20 cellular contexts compared by ENCODE assay signal in the genomic region with DNA sequence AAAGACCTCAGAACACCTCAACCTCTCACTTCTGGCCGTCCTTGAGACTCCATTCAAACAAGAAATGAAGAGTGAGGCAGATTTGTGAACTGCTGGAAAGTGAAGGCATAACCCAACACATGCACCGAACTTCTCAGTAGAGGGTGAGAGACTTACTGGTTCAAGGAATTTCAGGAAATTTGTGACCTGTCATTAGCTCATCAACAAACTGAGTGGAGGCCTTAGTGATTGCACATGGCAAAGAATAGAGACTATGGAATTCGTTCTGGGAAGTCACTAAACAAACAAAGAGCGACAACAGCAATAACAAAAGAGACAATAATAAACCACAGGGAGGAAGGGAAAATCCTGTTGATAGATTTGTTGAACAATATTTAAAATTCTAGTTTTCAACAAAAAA.
DNase-seq lines count a peak whose midpoint lies in the region; ATAC-seq, FAIRE-seq and TF ChIP-seq lines count a peak whose summit lies in the region.
"Had no signal": no experiment of that assay in that cellular context is flagged by ENCODE, and none has a peak within 500 bp of the region (broad histone marks: within the 10 kb centered on the region; RNA-seq: fewer than 3 reads in every experiment).

No MANE protein-coding gene starts in this region.

- no peak overlapping the region for H3K4ac ChIP-seq in H9 (ENCODE audit: low read depth, low read length)
- no peak overlapping the region for H3K4ac ChIP-seq in neuronal stem cell (ENCODE audit: low read length)

- H2BK15ac ChIP-seq in H9 (ENCODE audit: low read depth, low read length): no peak overlapping the region
- H2BK15ac ChIP-seq in neuronal stem cell (ENCODE audit: low read length): no peak overlapping the region

- H3K23ac ChIP-seq in H9 (ENCODE audit: insufficient read length, low read depth, low read length) (no peak overlapping the region), neuronal stem cell (ENCODE audit: low read depth, low read length, poor library complexity) (no peak overlapping the region)

- H3K27me3 Mint-ChIP-seq in H9 (ENCODE audit: low read depth): no peaks in the 10 kb centered on the region

- no peak overlapping the region for H3K18ac ChIP-seq in H9 (ENCODE audit: insufficient read length, low read depth, low read length)
- H3K18ac ChIP-seq in neuronal stem cell (ENCODE audit: low read length): no peak overlapping the region

- no peaks in the 10 kb centered on the region for H4K20me1 ChIP-seq in H9 (ENCODE audit: control insufficient read depth, insufficient read depth, insufficient read length)
- H4K20me1 ChIP-seq in PC-3 (ENCODE audit: low read length): no peaks in the 10 kb centered on the region
- H4K20me1 ChIP-seq in endothelial cell of umbilical vein (replicated peaks; ENCODE audit: control insufficient read depth, extremely low read depth, insufficient read depth, low read length): no peaks in the 10 kb centered on the region
- H4K20me1 ChIP-seq: BLaER1 treated with 17β-estradiol and CSF1 and Interleukin-3, amounts not matched to agents 10 nM and 100 nM had no signal

- POLR2A ChIA-PET in PC-3 (lab: Charles Lee; ENCODE audit: unreplicated experiment): no interaction called here
- POLR2A ChIA-PET in endothelial cell of umbilical vein (lab: Charles Lee): interaction anchor here (0.8 kb wide), 2 partner anchors 24 to 69 kb away, joined by 3 read pairs; no protein-coding TSS in a partner anchor

- intact Hi-C loops in PC-3 (cut with micrococcal nuclease): loop anchor here (5.0 kb wide), 1 partner anchor 51 kb away; no protein-coding TSS in a partner anchor
- intact Hi-C loops in endothelial cell of umbilical vein (cut with micrococcal nuclease): no loop called here
- intact Hi-C loops in pancreas (cut with DNase I): no loop called here
- intact Hi-C loops in esophagus squamous epithelium (cut with DNase I): no loop called here

- H2AFZ ChIP-seq in H9 (ENCODE audit: low read length): no peak overlapping the region
- peak overlapping the region; percentile 26; the same call in 1 of the 2 replicates for H2AFZ ChIP-seq in PC-3 (ENCODE audit: low read length)
- H2AFZ ChIP-seq in endothelial cell of umbilical vein (ENCODE audit: low read depth, low read length): peak overlapping the region; percentile 70
- peak overlapping the region; percentile 1 for H2AFZ ChIP-seq in neuronal stem cell (ENCODE audit: low read length)

- no peak overlapping the region for H3K56ac ChIP-seq in H9 (ENCODE audit: insufficient read length, low read depth, low read length)

- dilution Hi-C loops in endothelial cell of umbilical vein (cut with MboI; ENCODE audit: extremely low pct_ligation_motif_present, low sequenced_read_pairs): no loop called here

- no peaks in the 10 kb centered on the region for H3K27me3 ChIP-seq in H9 (ENCODE audit: insufficient read depth, low read length)
- no peaks in the 10 kb centered on the region for H3K27me3 ChIP-seq in PC-3 (ENCODE audit: low read length)
- no peaks in the 10 kb centered on the region for H3K27me3 ChIP-seq in endothelial cell of umbilical vein (ENCODE audit: control insufficient read depth in 2 of 2, insufficient read depth in 2 of 2, low read length in 2 of 2)
- H3K27me3 ChIP-seq in neuronal stem cell (ENCODE audit: control insufficient read depth in 3 of 3, insufficient read depth in 3 of 3, low read depth in 1 of 3, low read length in 3 of 3): no peaks in the 10 kb centered on the region
- no peaks in the 10 kb centered on the region for H3K27me3 ChIP-seq in pancreas
- no peaks in the 10 kb centered on the region for H3K27me3 ChIP-seq in esophagus squamous epithelium
- H3K27me3 ChIP-seq: BLaER1 treated with 17β-estradiol and CSF1 and Interleukin-3, amounts not matched to agents 10 nM and 100 nM had no signal

- no peak overlapping the region for H3K4me3 Mint-ChIP-seq in H9
- H3K4me3 Mint-ChIP-seq: CD8-positive, alpha-beta T cell had no signal

- H3K27ac ChIP-seq in H9 (ENCODE audit: insufficient read length, low read depth, low read length) (no peak overlapping the region), PC-3 (ENCODE audit: low read length) (peak overlapping the region; percentile 29), endothelial cell of umbilical vein (ENCODE audit: insufficient read depth, low read depth, low read length) (peak overlapping the region; percentile 30), neuronal stem cell (replicated peaks; ENCODE audit: low read length) (no peak overlapping the region), pancreas (no peak overlapping the region), esophagus squamous epithelium (no peak overlapping the region)
- H3K27ac ChIP-seq: BLaER1 treated with 17β-estradiol and CSF1 and Interleukin-3, amounts not matched to agents 10 nM and 100 nM; SK-N-MC had no signal

- WGBS in H9 (ENCODE audit: extremely low coverage, insufficient read length, low lambda C conversion rate): no CpG with 5 or more reads among the region's 4 CpGs
- no CpG with 5 or more reads among the region's 4 CpGs for WGBS in neuronal stem cell (ENCODE audit: extremely low coverage in 2 of 2, insufficient read length in 2 of 2, insufficient replicate concordance in 1 of 2), 2 donors
- 65 to 71% methylated on average over 4 of the region's 4 CpGs for WGBS in pancreas, 2 donors
- 79 to 80% methylated on average over 4 of the region's 4 CpGs for WGBS in esophagus squamous epithelium, 2 donors

- H3K9me3 ChIP-seq in H9 (ENCODE audit: control insufficient read depth, low read depth, low read length) (no peaks in the 10 kb centered on the region), PC-3 (ENCODE audit: low read length) (no peaks in the 10 kb centered on the region), endothelial cell of umbilical vein (replicated peaks; ENCODE audit: control insufficient read depth, insufficient read depth, low read length) (no peaks in the 10 kb centered on the region), neuronal stem cell (replicated peaks in 1 of 2; ENCODE audit: control insufficient read depth in 2 of 2, insufficient read depth in 1 of 2, low read depth in 1 of 2, low read length in 2 of 2) (no peaks in the 10 kb centered on the region), pancreas (no peaks in the 10 kb centered on the region), esophagus squamous epithelium (no peaks in the 10 kb centered on the region)
- H3K9me3 ChIP-seq: BLaER1 treated with 17β-estradiol and CSF1 and Interleukin-3, amounts not matched to agents 10 nM and 100 nM had no signal

- H4K8ac ChIP-seq in H9 (replicated peaks; ENCODE audit: insufficient read length, low read depth, low read length) (no peak overlapping the region), neuronal stem cell (ENCODE audit: low read depth, low read length) (no peak overlapping the region)

- H2BK12ac ChIP-seq in H9 (ENCODE audit: insufficient read length, low read depth, low read length) (no peak overlapping the region), neuronal stem cell (ENCODE audit: low read length) (no peak overlapping the region)

- no peak overlapping the region for H3K4me2 ChIP-seq in H9 (ENCODE audit: insufficient read depth, insufficient read length, low read length)
- no peak overlapping the region for H3K4me2 ChIP-seq in PC-3 (ENCODE audit: low read length)
- H3K4me2 ChIP-seq in endothelial cell of umbilical vein (ENCODE audit: insufficient read depth, low read length): peak overlapping the region; percentile 13
- H3K4me2 ChIP-seq in neuronal stem cell (ENCODE audit: insufficient read depth, low read length, poor library complexity, severe bottlenecking): no peak overlapping the region
- H3K4me2 ChIP-seq: BLaER1 treated with 17β-estradiol and CSF1 and Interleukin-3, amounts not matched to agents 10 nM and 100 nM had no signal

- H3K9ac ChIP-seq in H9 (ENCODE audit: extremely low read depth, insufficient read length, low read length): no peak overlapping the region
- H3K9ac ChIP-seq in PC-3 (ENCODE audit: low read length): no peak overlapping the region
- no peak overlapping the region for H3K9ac ChIP-seq in endothelial cell of umbilical vein (replicated peaks; ENCODE audit: extremely low read depth, insufficient read depth, low read length)
- no peak overlapping the region for H3K9ac ChIP-seq in neuronal stem cell (ENCODE audit: low read depth, low read length, poor library complexity)
- H3K9ac ChIP-seq: BLaER1 treated with 17β-estradiol and CSF1 and Interleukin-3, amounts not matched to agents 10 nM and 100 nM had no signal

- H3K14ac ChIP-seq in H9 (ENCODE audit: insufficient read depth, low read length): peak overlapping the region; percentile 44; the same call in 1 of the 2 replicates
- H3K14ac ChIP-seq in neuronal stem cell (ENCODE audit: low read length): no peak overlapping the region

- CTCF ChIA-PET in PC-3 (lab: Charles Lee): no interaction called here
- CTCF ChIA-PET in endothelial cell of umbilical vein (lab: Charles Lee): interaction anchor here (1.0 kb wide), 2 partner anchors 15 to 204 kb away, joined by 3 read pairs; no protein-coding TSS in a partner anchor

- H3K36me3 Mint-ChIP-seq in H9 (ENCODE audit: insufficient read depth in 1 of 3, low read depth in 3 of 3): no peaks in the 10 kb centered on the region
- H3K36me3 Mint-ChIP-seq: CD8-positive, alpha-beta T cell had no signal

- H3K23me2 ChIP-seq in H9 (ENCODE audit: insufficient read length, low read depth, low read length, poor library complexity, severe bottlenecking): no peaks in the 10 kb centered on the region

- H2BK120ac ChIP-seq in H9 (ENCODE audit: low read depth, low read length, poor library complexity, severe bottlenecking) (no peak overlapping the region), neuronal stem cell (ENCODE audit: low read depth, low read length) (no peak overlapping the region)

- DNase-seq in H9 (no peak), PC-3 (peak; percentile 20), endothelial cell of umbilical vein (ENCODE audit: low read depth, low spot score) (peak; percentile 30), neuronal stem cell (ENCODE audit: low spot score) (no peak), pancreas (no peak), esophagus squamous epithelium (lab: John Stamatoyannopoulos, UW) (no peak)
- no peak for DNase-seq in stimulated activated CD4-positive, alpha-beta T cell treated with anti-CD3 and anti-CD28 coated beads, Interleukin-2, amount 100 ng/mL, for 24 hours
- DNase-seq: CD8-positive, alpha-beta T cell; DMS79 treated with DMSO at 0.1 percent for 48 hours; H7; MM.1S; NCI-H1092 treated with DMSO at 0.1 percent for 48 hours; NCI-H2081 treated with DMSO at 0.1 percent for 48 hours; NCI-H446 treated with DMSO at 0.1 percent for 48 hours; NCI-H69; NK-92 treated with Interleukin-12 subunit alpha and Interleukin-12 subunit beta, amount 100 ng/mL, for 24 hours; Right ventricle myocardium superior had no signal

- H3K36me3 ChIP-seq in PC-3 (ENCODE audit: low read depth, low read length) (no peaks in the 10 kb centered on the region), endothelial cell of umbilical vein (ENCODE audit: control insufficient read depth in 2 of 2, extremely low read depth in 1 of 2, insufficient read depth in 2 of 2, low read length in 2 of 2) (no peaks in the 10 kb centered on the region), neuronal stem cell (replicated peaks in 1 of 2; ENCODE audit: control insufficient read depth in 2 of 2, insufficient read depth in 2 of 2, low read length in 2 of 2) (no peaks in the 10 kb centered on the region), pancreas (no peaks in the 10 kb centered on the region), esophagus squamous epithelium (no peaks in the 10 kb centered on the region)
- H3K36me3 ChIP-seq: BLaER1 treated with 17β-estradiol and CSF1 and Interleukin-3, amounts not matched to agents 10 nM and 100 nM had no signal

- no peak overlapping the region for H4K5ac ChIP-seq in H9 (ENCODE audit: insufficient read length, low read depth, low read length)

- BruUV-seq in PC-3 (replicated peaks; lab: Mats Ljungman, UMichigan) (no TSS peak), endothelial cell of umbilical vein (replicated peaks; lab: Mats Ljungman, UMichigan) (no TSS peak)

- H3K4me1 Mint-ChIP-seq in H9: peaks cover 0 to 4% of the 10 kb centered on the region in 2 experiments; a peak in 2 of 4 replicates

- no peaks in the 10 kb centered on the region for H3K9me2 ChIP-seq in PC-3 (replicated peaks; ENCODE audit: low read length)

- TF ChIP-seq POLR2A in endothelial cell of umbilical vein (IDR thresholded peaks at IDR 0.05; ENCODE audit: low read depth, low read length) (no peak), esophagus squamous epithelium (IDR thresholded peaks at IDR 0.05) (no peak)

- H3T11ph ChIP-seq in H9 (ENCODE audit: low read length): no peak overlapping the region

- FAIRE-seq in endothelial cell of umbilical vein (lab: Jason Lieb, UNC): no peak
- FAIRE-seq in pancreas (lab: Jason Lieb, UNC): no peak
- FAIRE-seq: D721Med had no signal

- TF ChIP-seq CTCF in H9 (conservative IDR thresholded peaks at IDR 0.05) (no peak), PC-3 (conservative IDR thresholded peaks at IDR 0.05; ENCODE audit: low read depth, low read length) (no peak), endothelial cell of umbilical vein (IDR thresholded peaks at IDR 0.05; ENCODE audit: extremely low read depth in 1 of 2, insufficient read depth in 1 of 2, low read depth in 1 of 2, low read length in 2 of 2) (no peak), pancreas (IDR thresholded peaks at IDR 0.05) (no peak), esophagus squamous epithelium (IDR thresholded peaks at IDR 0.05) (no peak)

- H3K79me1 ChIP-seq in H9 (ENCODE audit: insufficient read depth, low read depth, low read length, poor library complexity, severe bottlenecking) (no peaks in the 10 kb centered on the region), neuronal stem cell (ENCODE audit: low read depth, low read length) (no peaks in the 10 kb centered on the region)

- H3F3A ChIP-seq in PC-3 (ENCODE audit: low read length, unreplicated experiment): peaks cover 3% of the 10 kb centered on the region

- H3K9me3 Mint-ChIP-seq in H9: no peaks in the 10 kb centered on the region
- H3K9me3 Mint-ChIP-seq: CD8-positive, alpha-beta T cell had no signal

- no peaks in the 10 kb centered on the region for H3K4me1 ChIP-seq in H9 (ENCODE audit: insufficient read depth, low read length)
- H3K4me1 ChIP-seq in PC-3 (ENCODE audit: insufficient read depth, low read length): peaks cover 33% of the 10 kb centered on the region
- peaks cover 40% of the 10 kb centered on the region for H3K4me1 ChIP-seq in endothelial cell of umbilical vein (ENCODE audit: control insufficient read depth, extremely low read depth, insufficient read depth, low read length)
- peaks cover 3 to 5% of the 10 kb centered on the region in 2 donors for H3K4me1 ChIP-seq in neuronal stem cell (ENCODE audit: control insufficient read depth in 2 of 2, insufficient read depth in 1 of 2, low read depth in 1 of 2, low read length in 2 of 2)
- H3K4me1 ChIP-seq in pancreas: no peaks in the 10 kb centered on the region
- peaks cover 3 to 47% (median 10%) of the 10 kb centered on the region in 3 donors for H3K4me1 ChIP-seq in esophagus squamous epithelium

- no peak overlapping the region for H2BK20ac ChIP-seq in H9 (ENCODE audit: low read depth, low read length, poor library complexity, severe bottlenecking)

- H3K9me1 ChIP-seq in endothelial cell of umbilical vein (replicated peaks; ENCODE audit: control insufficient read depth, extremely low read depth, insufficient read depth, low read length): no peaks in the 10 kb centered on the region

- no peak overlapping the region for H3K4me3 ChIP-seq in PC-3 (ENCODE audit: low read length)
- H3K4me3 ChIP-seq in endothelial cell of umbilical vein (replicated peaks in 1 of 3; ENCODE audit: insufficient read depth in 1 of 3, low read depth in 1 of 3, low read length in 3 of 3): no peak overlapping the region
- H3K4me3 ChIP-seq in neuronal stem cell (ENCODE audit: low read length in 2 of 2): no peak overlapping the region
- H3K4me3 ChIP-seq in pancreas: no peak overlapping the region
- H3K4me3 ChIP-seq in esophagus squamous epithelium: no peak overlapping the region
- H3K4me3 ChIP-seq: BLaER1 treated with 17β-estradiol and CSF1 and Interleukin-3, amounts not matched to agents 10 nM and 100 nM; SK-N-MC had no signal

- no peak for ATAC-seq in PC-3
- ATAC-seq in pancreas: no peak
- ATAC-seq: CD8-positive, alpha-beta T cell had no signal

- H2BK5ac ChIP-seq in H9 (ENCODE audit: insufficient read length, low read length) (no peak overlapping the region), neuronal stem cell (ENCODE audit: low read length) (no peak overlapping the region)

- H4K91ac ChIP-seq in H9 (ENCODE audit: insufficient read length, low read depth, low read length) (no peak overlapping the region), neuronal stem cell (ENCODE audit: low read depth, low read length, poor library complexity) (no peak overlapping the region)

- H3K79me2 ChIP-seq in H9 (ENCODE audit: insufficient read depth, low read length): no peaks in the 10 kb centered on the region
- no peaks in the 10 kb centered on the region for H3K79me2 ChIP-seq in PC-3 (ENCODE audit: low read length)
- H3K79me2 ChIP-seq in endothelial cell of umbilical vein (ENCODE audit: control insufficient read depth, insufficient read depth, low read length): no peaks in the 10 kb centered on the region

- H3K27ac Mint-ChIP-seq in H9: no peak overlapping the region
- H3K27ac Mint-ChIP-seq: CD8-positive, alpha-beta T cell had no signal

- no peak overlapping the region for H2AK5ac ChIP-seq in H9 (ENCODE audit: insufficient read length, low read length)
- no peak overlapping the region for H2AK5ac ChIP-seq in neuronal stem cell (ENCODE audit: low read depth, low read length)

Comparison
In these comparisons a context has a peak if more than half of its experiments do, and no peak if none do; other contexts are left out.
1. DNase-seq: peak in PC-3 (single experiment) and endothelial cell of umbilical vein (single experiment); none in H9 (single experiment), neuronal stem cell (single experiment), stimulated activated CD4-positive, alpha-beta T cell treated with anti-CD3 and anti-CD28 coated beads, Interleukin-2, amount 100 ng/mL, for 24 hours (0 of 2), pancreas (0 of 6) and esophagus squamous epithelium (single experiment).
2. H3K27ac ChIP-seq: peak in PC-3 (single experiment) and endothelial cell of umbilical vein (single experiment); none in H9 (single experiment), neuronal stem cell (single experiment), pancreas (0 of 4) and esophagus squamous epithelium (0 of 4).